In genomic region chr16:77172964-77173363, GRCh38 we compare ENCODE assay signal across 23 cellular contexts. TPM values are rescaled to one million over a fixed set of nuclear protein-coding genes. Genes with fewer than 3 reads are reported as not detected.
DNase-seq lines count a peak whose midpoint lies in the region; ATAC-seq, FAIRE-seq and TF ChIP-seq lines count a peak whose summit lies in the region.
"Had no signal": no experiment of that assay in that cellular context is flagged by ENCODE, and none has a peak within 500 bp of the region (broad histone marks: within the 10 kb centered on the region; RNA-seq: fewer than 3 reads in every experiment).

No MANE protein-coding gene starts in this region.

- no peaks in the 10 kb centered on the region for H3K36me3 ChIP-seq in A673 (ENCODE audit: insufficient read depth, low read length, poor library complexity, severe bottlenecking)
- H3K36me3 ChIP-seq in bronchial epithelial cell (ENCODE audit: control insufficient read depth, insufficient read depth, low read length) = no peaks in the 10 kb centered on the region
- no peaks in the 10 kb centered on the region for H3K36me3 ChIP-seq in osteoblast (ENCODE audit: insufficient read depth, low read length)
- H3K36me3 ChIP-seq: HAP-1 had no signal

- CTCF ChIA-PET in A673 (lab: Charles Lee) = no interaction called here

- H3K27ac Mint-ChIP-seq in CD14-positive monocyte = no peak overlapping the region
- H3K27ac Mint-ChIP-seq: CD4-positive, CD25-positive, alpha-beta regulatory T cell; HFFc6 had no signal

- peaks cover 19% of the 10 kb centered on the region for H3K27me3 ChIP-seq in A673 (replicated peaks; ENCODE audit: insufficient read depth, low read depth, low read length, poor library complexity)
- H3K27me3 ChIP-seq in bronchial epithelial cell (ENCODE audit: control insufficient read depth, insufficient read depth, low read length) = no peaks in the 10 kb centered on the region
- H3K27me3 ChIP-seq in osteoblast (ENCODE audit: insufficient read depth, low read length) = no peaks in the 10 kb centered on the region

- H3K27me3 Mint-ChIP-seq in CD14-positive monocyte (ENCODE audit: low read depth in 3 of 3) = peaks cover 4 to 28% (median 15%) of the 10 kb centered on the region in 3 donors

- H3K9me3 ChIP-seq in A673 (ENCODE audit: low read depth, low read length, poor library complexity, severe bottlenecking) = no peaks in the 10 kb centered on the region
- no peaks in the 10 kb centered on the region for H3K9me3 ChIP-seq in osteoblast (ENCODE audit: low read depth, low read length)
- H3K9me3 ChIP-seq: HAP-1 had no signal

- no peak overlapping the region for H3K4me3 ChIP-seq in A673 (ENCODE audit: low read depth, low read length, poor library complexity, severe bottlenecking)
- H3K4me3 ChIP-seq in bronchial epithelial cell (ENCODE audit: low read depth, low read length) = no peak overlapping the region
- H3K4me3 ChIP-seq in fibroblast of pulmonary artery (replicated peaks; ENCODE audit: low read depth, low read length) = no peak overlapping the region
- H3K4me3 ChIP-seq in osteoblast (ENCODE audit: insufficient read depth, low read length) = no peak overlapping the region
- H3K4me3 ChIP-seq: HAP-1, PC-9 had no signal

- TF ChIP-seq CTCF in A673 (conservative IDR thresholded peaks at IDR 0.05; ENCODE audit: low read depth, low read length) (no peak), bronchial epithelial cell (IDR thresholded peaks at IDR 0.05; ENCODE audit: insufficient read depth, low read length, severe bottlenecking) (no peak), fibroblast of pulmonary artery (IDR thresholded peaks at IDR 0.05; ENCODE audit: low read length, missing control alignments) (no peak), osteoblast (IDR thresholded peaks at IDR 0.05; ENCODE audit: extremely low read depth, low read depth, low read length) (no peak), CD14-positive monocyte (IDR thresholded peaks at IDR 0.05) (no peak)

- DNase-seq in A673 (ENCODE audit: low spot score) (peak; percentile 49), bronchial epithelial cell (ENCODE audit: low read depth) (peak; percentile 15), fibroblast of pulmonary artery (ENCODE audit: low read depth) (peak; percentile 11), osteoblast (ENCODE audit: insufficient read length, low spot score, missing footprints) (peak; percentile 10), CD14-positive monocyte (ENCODE audit: low spot score) (no peak), SIG-M5 (lab: John Stamatoyannopoulos, UW) (no peak), sciatic nerve (ENCODE audit: low spot score) (no peak)
- DNase-seq: 8988T; CD4-positive, CD25-positive, alpha-beta regulatory T cell; DMS153; GOT3; HFFc6; KBM-7; MM.1S; NCI-H1417; NCI-H1694; NCI-H2029 treated with DMSO at 0.1 percent for 48 hours; NCI-H526 treated with DMSO at 0.1 percent for 48 hours; PC-9; Right ventricle myocardium superior had no signal

- no peak overlapping the region for H3K4me3 Mint-ChIP-seq in CD14-positive monocyte
- H3K4me3 Mint-ChIP-seq: CD4-positive, CD25-positive, alpha-beta regulatory T cell; HFFc6 had no signal

- H3K79me2 ChIP-seq in osteoblast (ENCODE audit: insufficient read depth, low read length) = no peaks in the 10 kb centered on the region

- POLR2A ChIA-PET in A673 (lab: Charles Lee; ENCODE audit: low non-redundant PET) = no interaction called here

- H3K4me1 Mint-ChIP-seq in CD14-positive monocyte = no peaks in the 10 kb centered on the region
- H3K4me1 Mint-ChIP-seq: CD4-positive, CD25-positive, alpha-beta regulatory T cell had no signal

- H2AFZ ChIP-seq in osteoblast (ENCODE audit: low read length) = no peak overlapping the region
- H2AFZ ChIP-seq: PC-9 had no signal

- H3K4me1 ChIP-seq in A673 (ENCODE audit: insufficient read depth, low read length, poor library complexity, severe bottlenecking) (no peaks in the 10 kb centered on the region), osteoblast (ENCODE audit: insufficient read depth, low read length) (no peaks in the 10 kb centered on the region)
- H3K4me1 ChIP-seq: HAP-1 had no signal

- FAIRE-seq in bronchial epithelial cell (lab: Jason Lieb, UNC) = no peak

- no peaks in the 10 kb centered on the region for H3K36me3 Mint-ChIP-seq in CD14-positive monocyte
- H3K36me3 Mint-ChIP-seq: CD4-positive, CD25-positive, alpha-beta regulatory T cell had no signal

- intact Hi-C loops in A673 (cut with micrococcal nuclease; ENCODE audit: unreplicated experiment) = loop anchor here (5.0 kb wide), 1 partner anchor 511 kb away; no protein-coding TSS in a partner anchor
- intact Hi-C loops in CD14-positive monocyte (cut with micrococcal nuclease) = loop anchor here in 1 of 2 donors (5.0 kb wide), 1 partner anchor 1381 kb away; no protein-coding TSS in a partner anchor
- intact Hi-C loops in sciatic nerve (cut with DNase I) = no loop called here

- ATAC-seq in sciatic nerve (no peak), GM18520 (IDR thresholded peaks at IDR 0.05; ENCODE audit: unreplicated experiment) (no peak)

- no peaks in the 10 kb centered on the region for H3K9me3 Mint-ChIP-seq in CD14-positive monocyte
- H3K9me3 Mint-ChIP-seq: CD4-positive, CD25-positive, alpha-beta regulatory T cell; HFFc6 had no signal

- H3K27ac ChIP-seq in A673 (ENCODE audit: low read depth, low read length, poor library complexity, severe bottlenecking) (no peak overlapping the region), osteoblast (ENCODE audit: low read depth, low read length) (no peak overlapping the region)
- H3K27ac ChIP-seq: PC-9 had no signal

- no TSS peak for BruUV-seq in A673 (replicated peaks; lab: Mats Ljungman, UMichigan)

- H4K20me1 ChIP-seq in osteoblast (ENCODE audit: insufficient read depth, low read length) = no peaks in the 10 kb centered on the region

- no peak overlapping the region for H3K4me2 ChIP-seq in osteoblast (ENCODE audit: insufficient read depth, low read length)

RNA-seq across cellular contexts. Expression of gene MON1B, which starts 18.0 kb away (rescaled TPM):
- total RNA-seq in A673 (2021) (42.9 and 44.1 TPM in 2 replicates), bronchial epithelial cell (6.8 and 9.2 TPM in 2 replicates), osteoblast (18.0 and 19.5 TPM in 2 replicates), sciatic nerve (45.4 TPM)
- polyA plus RNA-seq in CD14-positive monocyte = 10 to 100 TPM; 26.4 to 35.6 TPM

RNA-seq across cellular contexts. Expression of gene SYCE1L, which starts 26.2 kb away (rescaled TPM):
- total RNA-seq in A673 (2021) = 0.63 TPM in 1 of 2 replicates, not detected in the other
- total RNA-seq in bronchial epithelial cell = 0.38 TPM in 1 of 2 replicates, not detected in the other
- not detected in 2 replicates for total RNA-seq in osteoblast
- polyA plus RNA-seq in CD14-positive monocyte = not detected
- 3.9 TPM for total RNA-seq in sciatic nerve
- total RNA-seq: HFFc6, RPMI7951 had no signal

Comparison
In these comparisons a context has a peak if more than half of its experiments do, and no peak if none do; other contexts are left out.
1. DNase-seq: peak in A673 (single experiment), bronchial epithelial cell (single experiment), fibroblast of pulmonary artery (single experiment) and osteoblast (single experiment); none in CD14-positive monocyte (single experiment), SIG-M5 (single experiment) and sciatic nerve (single experiment).